22 cellular contexts compared by ENCODE assay signal in genomic region chr6:169058634-169059033, GRCh38.
DNase-seq lines count a peak whose midpoint lies in the region; ATAC-seq and TF ChIP-seq lines count a peak whose summit lies in the region.
"Had no signal": no experiment of that assay in that cellular context is flagged by ENCODE, and none has a peak within 500 bp of the region (broad histone marks: within the 10 kb centered on the region; RNA-seq: fewer than 3 reads in every experiment).

No MANE protein-coding gene starts in this region.

- no peaks in the 10 kb centered on the region for H3K79me2 ChIP-seq in osteoblast (ENCODE audit: insufficient read depth, low read length)

- WGBS in heart left ventricle, 4 donors = 77 to 94% (median 85%) methylated on average over 12 of the region's 12 CpGs

- no peaks in the 10 kb centered on the region for H3K27me3 ChIP-seq in osteoblast (ENCODE audit: insufficient read depth, low read length)
- H3K27me3 ChIP-seq in upper lobe of right lung = no peaks in the 10 kb centered on the region
- H3K27me3 ChIP-seq in heart left ventricle = no peaks in the 10 kb centered on the region
- H3K27me3 ChIP-seq: BE2C; BLaER1 treated with 17β-estradiol and CSF1 and Interleukin-3, amounts not matched to agents 10 nM and 100 nM had no signal

- H3K4me1 ChIP-seq in osteoblast (ENCODE audit: insufficient read depth, low read length) (no peaks in the 10 kb centered on the region), upper lobe of right lung (no peaks in the 10 kb centered on the region), heart left ventricle (no peaks in the 10 kb centered on the region)
- H3K4me1 ChIP-seq: BE2C had no signal

- intact Hi-C loops in activated CD4-positive, alpha-beta T cell treated with anti-CD3 and anti-CD28 coated beads, Interleukin-2, amount 10 ng/mL, durations not matched to agents 24 days and 14 days (cut with micrococcal nuclease) = no loop called here
- intact Hi-C loops in upper lobe of right lung (cut with DNase I) (no loop called here), heart left ventricle (cut with DNase I) (no loop called here)

- H3K27ac ChIP-seq in osteoblast (ENCODE audit: low read depth, low read length) = no peak overlapping the region
- H3K27ac ChIP-seq in upper lobe of right lung = no peak overlapping the region
- no peak overlapping the region for H3K27ac ChIP-seq in heart left ventricle
- H3K27ac ChIP-seq: 22Rv1; BLaER1 treated with 17β-estradiol and CSF1 and Interleukin-3, amounts not matched to agents 10 nM and 100 nM; GM23248 had no signal

- H3K36me3 ChIP-seq in osteoblast (ENCODE audit: insufficient read depth, low read length) = no peaks in the 10 kb centered on the region
- H3K36me3 ChIP-seq in upper lobe of right lung = no peaks in the 10 kb centered on the region
- H3K36me3 ChIP-seq in heart left ventricle = no peaks in the 10 kb centered on the region
- H3K36me3 ChIP-seq: BE2C; BLaER1 treated with 17β-estradiol and CSF1 and Interleukin-3, amounts not matched to agents 10 nM and 100 nM had no signal

- H3K4me3 ChIP-seq in osteoblast (ENCODE audit: insufficient read depth, low read length) = no peak overlapping the region
- H3K4me3 ChIP-seq in upper lobe of right lung = no peak overlapping the region
- H3K4me3 ChIP-seq in heart left ventricle = no peak overlapping the region
- H3K4me3 ChIP-seq: BLaER1 treated with 17β-estradiol and CSF1 and Interleukin-3, amounts not matched to agents 10 nM and 100 nM; GM12878; GM23248 had no signal

- no peaks in the 10 kb centered on the region for H3K9me3 Mint-ChIP-seq in activated CD4-positive, alpha-beta T cell treated with anti-CD3 and anti-CD28 coated beads, Interleukin-2, amount 10 ng/mL, durations not matched to agents 24 days and 14 days

- no peak for TF ChIP-seq POLR2A in heart left ventricle (IDR thresholded peaks at IDR 0.05)

- peak; percentile 40 for DNase-seq in activated CD4-positive, alpha-beta T cell treated with anti-CD3 and anti-CD28 coated beads, Interleukin-2, amount 10 ng/mL, durations not matched to agents 24 days and 14 days
- DNase-seq in activated CD4-positive, alpha-beta T cell treated with anti-CD3 and anti-CD28 coated beads, Interleukin-2, amount 50 U/mL, for 1 hour = no peak
- no peak for DNase-seq in osteoblast (ENCODE audit: insufficient read length, low spot score, missing footprints)
- no peak for DNase-seq in upper lobe of right lung
- DNase-seq in heart left ventricle = no peak
- DNase-seq: ACHN; AML-193; BE2C; CD4-positive, alpha-beta T cell; CD8-positive, alpha-beta memory T cell; DMS 273 treated with DMSO at 0.1 percent for 48 hours; DMS79; EL; GDM1; GM23248; H7; HCEC 1CT had no signal

- peak overlapping the region; percentile 12 for H2AFZ ChIP-seq in osteoblast (ENCODE audit: low read length)
- H2AFZ ChIP-seq: GM23248 had no signal

- H3K4me1 Mint-ChIP-seq in activated CD4-positive, alpha-beta T cell treated with anti-CD3 and anti-CD28 coated beads, Interleukin-2, amount 10 ng/mL, durations not matched to agents 24 days and 14 days = no peaks in the 10 kb centered on the region
- H3K4me1 Mint-ChIP-seq: CD14-positive monocyte; CD8-positive, alpha-beta memory T cell had no signal

- no peaks in the 10 kb centered on the region for H3K9me3 ChIP-seq in osteoblast (ENCODE audit: low read depth, low read length)
- H3K9me3 ChIP-seq in upper lobe of right lung = no peaks in the 10 kb centered on the region
- peaks cover 0 to 28% (median 4%) of the 10 kb centered on the region in 12 donors for H3K9me3 ChIP-seq in heart left ventricle
- H3K9me3 ChIP-seq: BE2C had no signal

- TF ChIP-seq CTCF in osteoblast (IDR thresholded peaks at IDR 0.05; ENCODE audit: extremely low read depth, low read depth, low read length) = no peak
- TF ChIP-seq CTCF in upper lobe of right lung (IDR thresholded peaks at IDR 0.05) = no peak
- TF ChIP-seq CTCF in heart left ventricle (IDR thresholded peaks at IDR 0.05) = no peak

- no peak overlapping the region for H3K4me3 Mint-ChIP-seq in activated CD4-positive, alpha-beta T cell treated with anti-CD3 and anti-CD28 coated beads, Interleukin-2, amount 10 ng/mL, durations not matched to agents 24 days and 14 days
- H3K4me3 Mint-ChIP-seq: CD14-positive monocyte; CD4-positive, alpha-beta T cell; CD8-positive, alpha-beta memory T cell had no signal

- ATAC-seq in upper lobe of right lung = peak; percentile 19
- no peak for ATAC-seq in HG02642 (IDR thresholded peaks at IDR 0.05; ENCODE audit: poor library complexity, unreplicated experiment)
- ATAC-seq in heart left ventricle = no peak
- ATAC-seq: GM12878 had no signal

- H3K27ac Mint-ChIP-seq in activated CD4-positive, alpha-beta T cell treated with anti-CD3 and anti-CD28 coated beads, Interleukin-2, amount 10 ng/mL, durations not matched to agents 24 days and 14 days = no peak overlapping the region
- H3K27ac Mint-ChIP-seq: CD14-positive monocyte; CD4-positive, alpha-beta T cell; CD8-positive, alpha-beta memory T cell had no signal

- peaks cover 2% of the 10 kb centered on the region for H3K27me3 Mint-ChIP-seq in activated CD4-positive, alpha-beta T cell treated with anti-CD3 and anti-CD28 coated beads, Interleukin-2, amount 10 ng/mL, durations not matched to agents 24 days and 14 days

- no peak overlapping the region for H3K4me2 ChIP-seq in osteoblast (ENCODE audit: insufficient read depth, low read length)
- H3K4me2 ChIP-seq: BLaER1 treated with 17β-estradiol and CSF1 and Interleukin-3, amounts not matched to agents 10 nM and 100 nM had no signal

- no peaks in the 10 kb centered on the region for H4K20me1 ChIP-seq in osteoblast (ENCODE audit: insufficient read depth, low read length)
- H4K20me1 ChIP-seq: BLaER1 treated with 17β-estradiol and CSF1 and Interleukin-3, amounts not matched to agents 10 nM and 100 nM had no signal

- H3K36me3 Mint-ChIP-seq in activated CD4-positive, alpha-beta T cell treated with anti-CD3 and anti-CD28 coated beads, Interleukin-2, amount 10 ng/mL, durations not matched to agents 24 days and 14 days (ENCODE audit: low read depth) = no peaks in the 10 kb centered on the region
- H3K36me3 Mint-ChIP-seq: CD14-positive monocyte; CD8-positive, alpha-beta memory T cell had no signal
